ENCODE assay signal across 26 cellular contexts in the genomic region with DNA sequence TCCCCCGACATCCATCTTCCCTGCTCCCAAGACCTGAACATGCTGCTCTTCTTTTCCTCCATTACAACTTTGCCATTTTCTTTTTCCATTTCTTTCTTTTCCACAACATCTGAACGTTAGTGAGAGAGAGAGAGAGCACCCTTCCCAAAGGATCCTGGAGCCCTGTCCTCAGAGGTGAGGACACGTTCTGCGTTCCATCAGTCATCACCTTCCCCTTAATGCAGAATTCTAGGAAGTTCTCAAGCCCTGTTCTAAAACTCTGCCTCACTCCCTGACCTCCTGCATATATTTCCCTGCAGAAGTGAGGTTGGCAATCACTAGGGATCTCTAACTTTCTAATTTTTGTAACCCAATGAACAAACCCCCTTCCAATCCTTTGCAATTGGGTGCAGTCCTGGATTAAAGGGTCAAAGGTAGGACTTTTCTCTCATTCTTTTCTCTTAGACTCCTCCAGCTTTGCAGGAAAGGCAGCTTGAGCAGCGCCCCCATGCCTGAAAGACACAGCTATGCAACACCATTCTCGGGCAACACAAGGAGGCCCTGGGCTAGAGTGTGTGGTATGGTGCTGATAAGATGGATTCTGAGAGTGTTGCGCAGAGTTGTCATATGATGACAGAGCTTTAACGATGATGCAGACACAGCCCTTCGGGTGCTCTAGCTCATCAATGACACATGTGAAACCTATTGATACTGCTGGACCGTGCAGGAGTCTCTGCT. TPM values are rescaled to one million over a fixed set of nuclear protein-coding genes. Genes with fewer than 3 reads are reported as not detected.
"Had no signal": no experiment of that assay in that cellular context is flagged by ENCODE, and none has a peak within 500 bp of the region (broad histone marks: within the 10 kb centered on the region; RNA-seq: fewer than 3 reads in every experiment).

No MANE protein-coding gene starts in this region.

- DNase-seq: activated CD4-positive, alpha-beta T cell treated with anti-CD3 and anti-CD28 coated beads for 4 hours; activated CD4-positive, alpha-beta T cell treated with anti-CD3 and anti-CD28 coated beads, Interleukin-2, amount 50 U/mL, for 48 hours; activated CD4-positive, CD25-positive, alpha-beta regulatory T cell; activated effector memory CD4-positive, alpha-beta T cell treated with Interleukin-2 at 50 U/mL for 16 hours; activated naive CD4-positive, alpha-beta T cell treated with anti-CD3 and anti-CD28 coated beads, Interleukin-2, amount 10 ng/mL, durations not matched to agents 7 days and 5 days; activated naive CD8-positive, alpha-beta T cell treated with anti-CD3 and anti-CD28 coated beads, Interleukin-2, amount 50 U/mL, for 24 hours; activated T-cell treated with anti-CD3 and anti-CD28 coated beads, Interleukin-2, amount 50 U/mL, for 72 hours; central memory CD4-positive, alpha-beta T cell; dermis blood vessel endothelial cell; effector CD8-positive, alpha-beta T cell; foreskin melanocyte; hippocampal formation; mucosa of descending colon; naive B cell; occipital lobe; right lobe of liver; stimulated activated CD4-positive, alpha-beta T cell treated with anti-CD3 and anti-CD28 coated beads, Interleukin-1b, Interleukin-23, amount 100 ng/mL, for 48 hours; stomach; T1000; transverse colon had no signal

- FAIRE-seq: urothelium cell line had no signal

- H3K4me1 Mint-ChIP-seq: activated naive CD4-positive, alpha-beta T cell treated with anti-CD3 and anti-CD28 coated beads, Interleukin-2, amount 10 ng/mL, durations not matched to agents 7 days and 5 days; activated naive CD8-positive, alpha-beta T cell treated with anti-CD3 and anti-CD28 coated beads, Interleukin-2, amount 50 U/mL, for 24 hours; memory B cell; naive B cell had no signal

- H3K27me3 ChIP-seq: right lobe of liver, stomach, suprapubic skin, transverse colon had no signal

- H3K4me3 Mint-ChIP-seq: activated naive CD4-positive, alpha-beta T cell treated with anti-CD3 and anti-CD28 coated beads, Interleukin-2, amount 10 ng/mL, durations not matched to agents 7 days and 5 days; activated naive CD8-positive, alpha-beta T cell treated with anti-CD3 and anti-CD28 coated beads, Interleukin-2, amount 50 U/mL, for 24 hours; activated T-cell treated with anti-CD3 and anti-CD28 coated beads, Interleukin-2, amount 50 U/mL, for 72 hours; memory B cell; naive B cell; T-helper 1 cell treated with Interleukin-12 subunit alpha and Interleukin-12 subunit beta and Interleukin-4 antibody, amounts not matched to agents 30 μg/mL and 1 μg/mL, for 36 hours had no signal

- H3K27me3 Mint-ChIP-seq: activated naive CD4-positive, alpha-beta T cell treated with anti-CD3 and anti-CD28 coated beads, Interleukin-2, amount 10 ng/mL, durations not matched to agents 7 days and 5 days had no signal

- H3K27ac Mint-ChIP-seq: activated naive CD4-positive, alpha-beta T cell treated with anti-CD3 and anti-CD28 coated beads, Interleukin-2, amount 10 ng/mL, durations not matched to agents 7 days and 5 days; activated naive CD8-positive, alpha-beta T cell treated with anti-CD3 and anti-CD28 coated beads, Interleukin-2, amount 50 U/mL, for 24 hours; activated T-cell treated with anti-CD3 and anti-CD28 coated beads, Interleukin-2, amount 50 U/mL, for 72 hours; memory B cell; naive B cell; T-helper 1 cell treated with Interleukin-12 subunit alpha and Interleukin-12 subunit beta and Interleukin-4 antibody, amounts not matched to agents 30 μg/mL and 1 μg/mL, for 36 hours had no signal

- H3K36me3 Mint-ChIP-seq: activated naive CD4-positive, alpha-beta T cell treated with anti-CD3 and anti-CD28 coated beads, Interleukin-2, amount 10 ng/mL, durations not matched to agents 7 days and 5 days; memory B cell; naive B cell had no signal

- H3K4me1 ChIP-seq: right lobe of liver, stomach, suprapubic skin, transverse colon had no signal

- ATAC-seq: activated naive CD8-positive, alpha-beta T cell treated with anti-CD3 and anti-CD28 coated beads, Interleukin-2, amount 50 U/mL, for 24 hours; activated T-cell treated with anti-CD3 and anti-CD28 coated beads, Interleukin-2, amount 50 U/mL, for 72 hours; esophagus mucosa; mucosa of descending colon; right lobe of liver had no signal

- H3K9me3 ChIP-seq: mucosa of descending colon, right lobe of liver, stomach, suprapubic skin, transverse colon had no signal

- H3K27ac ChIP-seq: right lobe of liver, skin epidermis, stomach, suprapubic skin, transverse colon had no signal

- H3K4me3 ChIP-seq: mucosa of descending colon, right lobe of liver, skin epidermis, stomach, suprapubic skin, transverse colon had no signal

- H3K36me3 ChIP-seq: right lobe of liver, stomach, suprapubic skin, transverse colon had no signal

- H3K9me3 Mint-ChIP-seq: activated naive CD4-positive, alpha-beta T cell treated with anti-CD3 and anti-CD28 coated beads, Interleukin-2, amount 10 ng/mL, durations not matched to agents 7 days and 5 days; activated T-cell treated with anti-CD3 and anti-CD28 coated beads, Interleukin-2, amount 50 U/mL, for 72 hours; memory B cell; naive B cell; T-helper 1 cell treated with Interleukin-12 subunit alpha and Interleukin-12 subunit beta and Interleukin-4 antibody, amounts not matched to agents 30 μg/mL and 1 μg/mL, for 36 hours had no signal

RNA-seq across cellular contexts. Expression of gene TNR, which starts 59.2 kb away (rescaled TPM):
- total RNA-seq: activated T-cell treated with anti-CD3 and anti-CD28 coated beads, Interleukin-2, amount 50 U/mL, for 72 hours; dermis blood vessel endothelial cell had no signal
- polyA plus RNA-seq: stomach had no signal
